In genomic region chr9:100601216-100601615, GRCh38 we compare ENCODE assay signal across 8 cellular contexts. TPM values are rescaled to one million over a fixed set of nuclear protein-coding genes. Genes with fewer than 3 reads are reported as not detected.
DNase-seq lines count a peak whose midpoint lies in the region; ATAC-seq and TF ChIP-seq lines count a peak whose summit lies in the region.

No MANE protein-coding gene starts in this region.

- ATAC-seq in GM19324 (IDR thresholded peaks at IDR 0.05; ENCODE audit: low FRiP score, unreplicated experiment) (peak; percentile 54), HG03469 (IDR thresholded peaks at IDR 0.05; ENCODE audit: unreplicated experiment) (peak; percentile 71), WTC11 (peak; percentile 57), psoas muscle (peak; percentile 66 to 69 (median 68)), GM21447 (IDR thresholded peaks at IDR 0.05; ENCODE audit: unreplicated experiment) (no peak)

- H3K9me3 ChIP-seq in psoas muscle, result no peaks in the 10 kb centered on the region

- no peaks in the 10 kb centered on the region; the same call in 1 of the 2 replicates for H3K27me3 Mint-ChIP-seq in WTC11 (ENCODE audit: low read depth)

- H3K4me1 ChIP-seq in psoas muscle, result no peaks in the 10 kb centered on the region

- H3K9me3 Mint-ChIP-seq in WTC11, result no peaks in the 10 kb centered on the region

- no peak overlapping the region for H3K4me3 Mint-ChIP-seq in WTC11

- POLR2A ChIA-PET in WTC11 (lab: Charles Lee), result no interaction called here

- peaks cover 42% of the 10 kb centered on the region for H3K4me1 Mint-ChIP-seq in WTC11

- no peak overlapping the region for H3K27ac Mint-ChIP-seq in WTC11

- intact Hi-C loops in psoas muscle (cut with DNase I), result loop anchor here (2.0 kb wide), 1 partner anchor 712 kb away; no protein-coding TSS in a partner anchor

- H3K36me3 ChIP-seq in psoas muscle (ENCODE audit: insufficient read depth in 1 of 2, low read depth in 1 of 2), result no peaks in the 10 kb centered on the region

- DNase-seq in DMS114 treated with DMSO at 0.1 percent for 48 hours (lab: John Stamatoyannopoulos, UW; ENCODE audit: unreplicated experiment) (peak; percentile 2), NCI-H446 treated with DMSO at 0.1 percent for 48 hours (lab: John Stamatoyannopoulos, UW) (peak; percentile 22), WTC11 (ENCODE audit: low spot score) (peak; percentile 72), foreskin fibroblast (peak; percentile 32 to 73), psoas muscle (no peak)

- H3K27me3 ChIP-seq in psoas muscle (ENCODE audit: insufficient read depth in 3 of 3, low read length in 2 of 3), result no peaks in the 10 kb centered on the region

- no peak overlapping the region for H3K27ac ChIP-seq in psoas muscle

- no peaks in the 10 kb centered on the region for H3K36me3 Mint-ChIP-seq in WTC11

- CTCF ChIA-PET in WTC11 (lab: Charles Lee), result interaction anchor here (0.6 to 6.2 kb wide), 36 partner anchors 9 to 787 kb away, joined by 3 to 69 read pairs (median 5); no protein-coding TSS in a partner anchor

- H3K4me3 ChIP-seq in foreskin fibroblast (ENCODE audit: low read depth in 1 of 2, low read length in 2 of 2) (no peak overlapping the region), psoas muscle (no peak overlapping the region)

- TF ChIP-seq CTCF in WTC11 (IDR thresholded peaks at IDR 0.05) (peak; percentile 62), foreskin fibroblast (IDR thresholded peaks at IDR 0.05; ENCODE audit: low read depth, low read length) (peak; percentile 81), psoas muscle (IDR thresholded peaks at IDR 0.05) (peak; percentile 54)

TF ChIP-seq in WTC11, 78 proteins besides CTCF, POLR2A, EP300 and RAD21:
- peak; percentile 98 for TF ChIP-seq ZNF423 (CRISPR knock-in tag; IDR thresholded peaks at IDR 0.05)
- no peak for TF ChIP-seq FOXP4 (CRISPR knock-in tag; IDR thresholded peaks at IDR 0.05)

RNA-seq across cellular contexts. Expression of gene CAVIN4, which starts 23.3 kb away (rescaled TPM):
- total RNA-seq in WTC11 (2021) (6.7 to 7.1 TPM (median 6.8 TPM) in 3 replicates), psoas muscle (100 to 1,000 TPM in 1 of 4 donors, 10 to 100 TPM in 3; 68.6 to 230 (median 86.9) TPM)
- polyA plus RNA-seq in psoas muscle, result 10 to 100 TPM in 2 of 3 donors, 1 to 10 TPM in 1; 3.5 to 59.2 (median 25.6) TPM

Comparison
In these comparisons a context has a peak if more than half of its experiments do, and no peak if none do; other contexts are left out.
1. DNase-seq: peak in DMS114 treated with DMSO at 0.1 percent for 48 hours (single experiment), NCI-H446 treated with DMSO at 0.1 percent for 48 hours (single experiment), WTC11 (single experiment) and foreskin fibroblast (2 of 2); none in psoas muscle (0 of 2).
2. Peak in every context shown above with its lines, with median percentiles within 50 percentile points of each other: CTCF ChIP-seq.